Comparison of ENCODE assay signal across 18 cellular contexts in the genomic region with DNA sequence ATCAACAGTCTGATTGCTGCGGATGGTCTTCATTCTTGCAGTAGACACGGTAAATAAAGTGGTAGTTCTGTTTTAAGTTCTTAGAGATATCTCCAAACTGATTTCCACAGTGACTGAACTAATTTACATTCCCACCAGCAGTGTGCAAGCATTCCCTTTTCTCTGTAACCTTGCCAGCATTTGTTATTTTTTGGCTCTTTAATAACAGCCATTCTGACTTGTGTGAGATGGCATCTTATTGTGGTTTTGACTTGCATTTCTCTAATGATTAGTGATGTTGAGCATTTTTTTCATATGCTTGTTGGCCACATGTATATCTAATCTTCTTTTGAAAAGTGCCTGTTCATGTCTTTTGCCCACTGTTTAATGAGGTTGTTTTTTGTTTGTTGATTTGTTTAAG. TPM values are rescaled to one million over a fixed set of nuclear protein-coding genes. Genes with fewer than 3 reads are reported as not detected.
DNase-seq lines count a peak whose midpoint lies in the region; ATAC-seq and TF ChIP-seq lines count a peak whose summit lies in the region.
"Had no signal": no experiment of that assay in that cellular context is flagged by ENCODE, and none has a peak within 500 bp of the region (broad histone marks: within the 10 kb centered on the region; RNA-seq: fewer than 3 reads in every experiment).

No MANE protein-coding gene starts in this region.

- no peaks in the 10 kb centered on the region for H3K27me3 ChIP-seq in breast epithelium
- H3K27me3 ChIP-seq: BLaER1 had no signal

- DNase-seq in AG10803 (ENCODE audit: low read depth) (peak; percentile 65), M059J (ENCODE audit: low read depth) (peak; percentile 79), choroid plexus epithelial cell (ENCODE audit: low read depth) (peak; percentile 11), fibroblast of villous mesenchyme (ENCODE audit: low read depth) (peak; percentile 14), breast epithelium (ENCODE audit: low spot score in 2 of 2) (no peak), GM13976 (ENCODE audit: low spot score) (no peak), foreskin melanocyte (no peak)
- DNase-seq: AML-193; CD8-positive, alpha-beta memory T cell; DMS53; HCEC 1CT; IMR-90 had no signal

- no peak for TF ChIP-seq POLR2A in breast epithelium (IDR thresholded peaks at IDR 0.05)

- peaks cover 0 to 3% of the 10 kb centered on the region in 2 donors for H3K4me1 ChIP-seq in breast epithelium

- H3K36me3 ChIP-seq in breast epithelium: no peaks in the 10 kb centered on the region
- H3K36me3 ChIP-seq: BLaER1 had no signal

- H3K27ac ChIP-seq in breast epithelium: no peak overlapping the region
- H3K27ac ChIP-seq: 22Rv1, BLaER1 had no signal

- no peak for ATAC-seq in GM21576 (IDR thresholded peaks at IDR 0.05; ENCODE audit: unreplicated experiment)
- ATAC-seq: GM12878 had no signal

- H3K9me3 ChIP-seq in breast epithelium: peaks cover 3 to 21% of the 10 kb centered on the region in 2 donors

- H3K4me3 ChIP-seq in AG10803 (ENCODE audit: low read length): no peak overlapping the region
- no peak overlapping the region for H3K4me3 ChIP-seq in choroid plexus epithelial cell (ENCODE audit: low read depth, low read length)
- no peak overlapping the region for H3K4me3 ChIP-seq in fibroblast of villous mesenchyme (ENCODE audit: low read depth, low read length)
- H3K4me3 ChIP-seq in breast epithelium: no peak overlapping the region
- H3K4me3 ChIP-seq: BLaER1, GM12878 had no signal

- intact Hi-C loops in breast epithelium (cut with DNase I; ENCODE audit: low total_unique reads): no loop called here

- TF ChIP-seq CTCF in AG10803 (conservative IDR thresholded peaks at IDR 0.05; ENCODE audit: low read length) (no peak), choroid plexus epithelial cell (conservative IDR thresholded peaks at IDR 0.05; ENCODE audit: low read depth, low read length) (no peak), fibroblast of villous mesenchyme (IDR thresholded peaks at IDR 0.05; ENCODE audit: insufficient read depth, low read depth, low read length) (no peak), breast epithelium (IDR thresholded peaks at IDR 0.05) (no peak), GM13976 (IDR thresholded peaks at IDR 0.05; ENCODE audit: borderline replicate concordance, control extremely low read depth, extremely low read depth, insufficient read depth, missing control alignments) (no peak)

- in situ Hi-C loops in GM13976 (cut with MboI; ENCODE audit: low sequenced_read_pairs, unreplicated experiment): no loop called here

RNA-seq across cellular contexts. Expression of a gene that starts 30.2 kb away (rescaled TPM):
- total RNA-seq in M059J (2014; rRNA removed; shearing (Covaris generic)): 0.81 and 0.96 TPM in 2 replicates
- total RNA-seq in fibroblast of villous mesenchyme (67.4 and 69.9 TPM in 2 replicates), breast epithelium (100 to 1,000 TPM in 2 of 3 donors, 10 to 100 TPM in 1; 66.4 to 164 (median 103) TPM)
- total RNA-seq: CD8-positive, alpha-beta memory T cell; G401; HT-29 had no signal

Comparison
In these comparisons a context has a peak if more than half of its experiments do, and no peak if none do; other contexts are left out.
1. DNase-seq: peak in AG10803 (single experiment), M059J (single experiment), choroid plexus epithelial cell (single experiment) and fibroblast of villous mesenchyme (single experiment); none in breast epithelium (0 of 2), GM13976 (single experiment) and foreskin melanocyte (single experiment).
2. RNA of a gene that starts 30.2 kb away (total RNA-seq): 66.4 to 164 TPM in breast epithelium and 67.4 to 69.9 TPM in fibroblast of villous mesenchyme; 0.81 to 0.96 TPM in M059J; every median in the first group is over 10 times any median in the second.